25 cellular contexts compared by ENCODE assay signal in genomic region chrX:150018931-150019331, GRCh38.
DNase-seq lines count a peak whose midpoint lies in the region; ATAC-seq and TF ChIP-seq lines count a peak whose summit lies in the region.
"Had no signal": no experiment of that assay in that cellular context is flagged by ENCODE, and none has a peak within 500 bp of the region (broad histone marks: within the 10 kb centered on the region; RNA-seq: fewer than 3 reads in every experiment).

No MANE protein-coding gene starts in this region.

- H3K36me3 ChIP-seq in right lobe of liver, result no peaks in the 10 kb centered on the region
- H3K36me3 ChIP-seq in CD8-positive, alpha-beta T cell (ENCODE audit: insufficient read depth, low read length), result no peaks in the 10 kb centered on the region
- H3K36me3 ChIP-seq: Peyer's patch had no signal

- peak; percentile 28 to 81 (median 42) for ATAC-seq in right lobe of liver
- ATAC-seq in GM18907 (IDR thresholded peaks at IDR 0.05; ENCODE audit: unreplicated experiment), result no peak
- no peak for ATAC-seq in HG02678 (IDR thresholded peaks at IDR 0.05; ENCODE audit: unreplicated experiment)
- no peak for ATAC-seq in CD8-positive, alpha-beta T cell
- no peak for ATAC-seq in naive thymus-derived CD8-positive, alpha-beta T cell

- H3K27ac ChIP-seq in right lobe of liver, result no peak overlapping the region
- H3K27ac ChIP-seq in CD8-positive, alpha-beta T cell (ENCODE audit: low read depth, low read length), result no peak overlapping the region
- H3K27ac ChIP-seq: coronary artery, Peyer's patch had no signal

- no peaks in the 10 kb centered on the region for H3K9me3 Mint-ChIP-seq in CD8-positive, alpha-beta T cell
- H3K9me3 Mint-ChIP-seq in naive thymus-derived CD8-positive, alpha-beta T cell, result peaks cover 0 to 6% (median 0%) of the 10 kb centered on the region in 9 donors
- H3K9me3 Mint-ChIP-seq: CD4-positive, alpha-beta memory T cell had no signal

- H3K36me3 Mint-ChIP-seq in CD8-positive, alpha-beta T cell, result no peaks in the 10 kb centered on the region
- H3K36me3 Mint-ChIP-seq in naive thymus-derived CD8-positive, alpha-beta T cell, result peaks cover 3 to 5% (median 3%) of the 10 kb centered on the region in 3 donors

- H3K4me3 ChIP-seq in AG10803 (ENCODE audit: low read length), result no peak overlapping the region
- no peak overlapping the region for H3K4me3 ChIP-seq in fibroblast of mammary gland (ENCODE audit: control insufficient read depth, low read depth, low read length)
- H3K4me3 ChIP-seq in right lobe of liver, result no peak overlapping the region
- H3K4me3 ChIP-seq in CD8-positive, alpha-beta T cell (ENCODE audit: low read depth, low read length), result no peak overlapping the region
- H3K4me3 ChIP-seq: coronary artery, lung, Peyer's patch had no signal

- no peak for TF ChIP-seq POLR2A in right lobe of liver (IDR thresholded peaks at IDR 0.05)

- WGBS in right lobe of liver (ENCODE audit: insufficient coverage, low coverage, low lambda C conversion rate, missing lambda C conversion rate), result no CpG with 5 or more reads among the region's 2 CpGs

- CTCF ChIA-PET in CD8-positive, alpha-beta T cell (lab: Charles Lee), result no interaction called here

- no peaks in the 10 kb centered on the region for H3K27me3 Mint-ChIP-seq in CD8-positive, alpha-beta T cell (ENCODE audit: low read depth)
- no peaks in the 10 kb centered on the region for H3K27me3 Mint-ChIP-seq in naive thymus-derived CD8-positive, alpha-beta T cell
- H3K27me3 Mint-ChIP-seq: CD4-positive, alpha-beta memory T cell had no signal

- H3K27me3 ChIP-seq in right lobe of liver, result no peaks in the 10 kb centered on the region
- H3K27me3 ChIP-seq in CD8-positive, alpha-beta T cell (ENCODE audit: insufficient read depth, low read length), result no peaks in the 10 kb centered on the region
- H3K27me3 ChIP-seq: Peyer's patch had no signal

- H3K4me1 ChIP-seq in right lobe of liver, result no peaks in the 10 kb centered on the region
- H3K4me1 ChIP-seq in CD8-positive, alpha-beta T cell (ENCODE audit: insufficient read depth, low read length), result no peaks in the 10 kb centered on the region
- H3K4me1 ChIP-seq: Peyer's patch had no signal

- no peaks in the 10 kb centered on the region for H3K4me1 Mint-ChIP-seq in CD8-positive, alpha-beta T cell (ENCODE audit: low read depth)
- no peaks in the 10 kb centered on the region for H3K4me1 Mint-ChIP-seq in naive thymus-derived CD8-positive, alpha-beta T cell
- H3K4me1 Mint-ChIP-seq: CD4-positive, alpha-beta memory T cell; H9; nephron progenitor cell had no signal

- H3K27ac Mint-ChIP-seq in CD8-positive, alpha-beta T cell, result no peak overlapping the region
- H3K27ac Mint-ChIP-seq in naive thymus-derived CD8-positive, alpha-beta T cell, result no peak overlapping the region
- H3K27ac Mint-ChIP-seq: CD4-positive, alpha-beta memory T cell; H9; nephron progenitor cell had no signal

- no peaks in the 10 kb centered on the region for H3K9me3 ChIP-seq in right lobe of liver
- no peaks in the 10 kb centered on the region for H3K9me3 ChIP-seq in CD8-positive, alpha-beta T cell (ENCODE audit: low read length)
- H3K9me3 ChIP-seq: Peyer's patch had no signal

- H3K4me3 Mint-ChIP-seq in CD8-positive, alpha-beta T cell, result no peak overlapping the region
- H3K4me3 Mint-ChIP-seq in naive thymus-derived CD8-positive, alpha-beta T cell, result no peak overlapping the region
- H3K4me3 Mint-ChIP-seq: CD4-positive, alpha-beta memory T cell; H9; nephron progenitor cell had no signal

- DNase-seq in AG10803 (ENCODE audit: low read depth) (peak; percentile 76), NCI-H82 (lab: John Stamatoyannopoulos, UW) (peak; percentile 50), fibroblast of mammary gland (ENCODE audit: low read depth) (peak; percentile 3), right lobe of liver (no peak)
- DNase-seq in CD8-positive, alpha-beta T cell, result no peak
- DNase-seq in naive thymus-derived CD8-positive, alpha-beta T cell, result no peak
- DNase-seq: activated CD4-positive, CD25-positive, alpha-beta regulatory T cell; activated naive CD4-positive, alpha-beta T cell treated with Interleukin-2 at 50 U/mL for 16 hours; amniotic stem cell; CD4-positive, alpha-beta memory T cell; effector memory CD4-positive, alpha-beta T cell; erythroblast; H9; NCI-H2081; NCI-H226; NCI-H69; nephron progenitor cell; Peyer's patch; SIG-M5; stimulated activated CD4-positive, alpha-beta T cell treated with anti-CD3 and anti-CD28 coated beads, Interleukin-4, amount 100 ng/mL, for 1 hour; T-helper 1 cell had no signal

- intact Hi-C loops in right lobe of liver (cut with DNase I), result no loop called here
- intact Hi-C loops in CD8-positive, alpha-beta T cell (cut with DNase I, micrococcal nuclease), result no loop called here

- TF ChIP-seq CTCF in AG10803 (conservative IDR thresholded peaks at IDR 0.05; ENCODE audit: low read length), result 0 out of 2 replicates have a peak, but pooled peaks have one; percentile 12
- no peak for TF ChIP-seq CTCF in fibroblast of mammary gland (conservative IDR thresholded peaks at IDR 0.05; ENCODE audit: control insufficient read depth, insufficient read depth, low read depth, low read length)
- TF ChIP-seq CTCF in right lobe of liver (IDR thresholded peaks at IDR 0.05), result peak in 1 of 4 donors; percentile 14
- TF ChIP-seq CTCF in CD8-positive, alpha-beta T cell (IDR thresholded peaks at IDR 0.05), result no peak

- POLR2A ChIA-PET in CD8-positive, alpha-beta T cell (lab: Charles Lee), result no interaction called here
- POLR2A ChIA-PET in naive thymus-derived CD8-positive, alpha-beta T cell (lab: Charles Lee), result no interaction called here

Comparison
In these comparisons a context has a peak if more than half of its experiments do, and no peak if none do; other contexts are left out.
1. DNase-seq: peak in AG10803 (single experiment), NCI-H82 (single experiment) and fibroblast of mammary gland (single experiment); none in right lobe of liver (0 of 3), CD8-positive, alpha-beta T cell (0 of 7) and naive thymus-derived CD8-positive, alpha-beta T cell (0 of 10).
2. ATAC-seq: peak in right lobe of liver (4 of 4); none in GM18907 (single experiment), HG02678 (single experiment), CD8-positive, alpha-beta T cell (single experiment) and naive thymus-derived CD8-positive, alpha-beta T cell (0 of 2).